Comparison of ENCODE assay signal across 1 cellular context in genomic region chr13:19618925-19619324, GRCh38.
TF ChIP-seq lines count a peak whose summit lies in the region.

No MANE protein-coding gene starts in this region.

TF ChIP-seq in GM23338, 12 proteins besides CTCF, POLR2A, EP300 and RAD21 (continued from another document):
- TF ChIP-seq ZNF462 (CRISPR knock-in tag; IDR thresholded peaks at IDR 0.05) (no peak), POLR2AphosphoS5 (IDR thresholded peaks at IDR 0.05; ENCODE audit: low read depth) (no peak), JUNB (IDR thresholded peaks at IDR 0.05; ENCODE audit: unreplicated experiment) (no peak), EZH2phosphoT487 (IDR thresholded peaks at IDR 0.05; ENCODE audit: unreplicated experiment) (no peak), EZH2 (IDR thresholded peaks at IDR 0.05; ENCODE audit: low read depth, unreplicated experiment) (no peak)
